ENCODE assay signal across 25 cellular contexts in the genomic region with DNA sequence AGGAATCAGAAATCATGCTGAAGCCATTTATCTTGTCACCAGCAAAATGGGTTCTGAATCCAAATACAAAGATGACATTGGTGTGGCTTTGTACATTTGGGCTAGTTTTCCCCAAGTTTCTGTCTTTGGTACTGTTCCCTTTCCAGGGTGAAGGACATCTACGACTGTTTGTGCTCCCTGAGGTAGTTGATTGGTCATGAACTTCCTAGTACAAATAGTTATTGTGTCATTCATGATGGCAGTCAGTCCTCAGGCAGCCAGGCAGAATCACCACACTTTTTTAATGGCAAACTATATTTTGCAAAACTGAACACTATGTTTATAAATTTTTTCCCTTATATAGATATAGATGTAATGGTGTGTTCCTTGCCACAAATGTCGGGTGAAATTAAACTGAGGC.
"Had no signal": no experiment of that assay in that cellular context is flagged by ENCODE, and none has a peak within 500 bp of the region (broad histone marks: within the 10 kb centered on the region; RNA-seq: fewer than 3 reads in every experiment).

No MANE protein-coding gene starts in this region.

- H3K27me3 ChIP-seq: cardiac muscle cell, Peyer's patch, SJSA1 had no signal

- H3K27ac Mint-ChIP-seq: activated CD8-positive, alpha-beta T cell treated with anti-CD3 and anti-CD28 coated beads, Interleukin-2, amount 10 ng/mL, durations not matched to agents 7 days and 5 days; activated naive CD4-positive, alpha-beta T cell treated with anti-CD3 and anti-CD28 coated beads for 36 hours; activated naive CD8-positive, alpha-beta T cell; activated T-helper 17 cell treated with anti-CD3 and anti-CD28 coated beads, Interleukin-2, amount 50 U/mL, for 72 hours; brain; T-helper 1 cell treated with Interleukin-12 subunit alpha and Interleukin-12 subunit beta and Interleukin-4 antibody, amounts not matched to agents 30 μg/mL and 1 μg/mL, for 36 hours; WTC11 had no signal

- H3K4me1 ChIP-seq: Peyer's patch, SJSA1 had no signal

- DNase-seq: activated CD4-positive, alpha-beta T cell treated with anti-CD3 and anti-CD28 coated beads for 48 hours; activated CD4-positive, alpha-beta T cell treated with anti-CD3 and anti-CD28 coated beads, Interleukin-2, amount 50 U/mL, for 4 hours; activated CD4-positive, CD25-positive, alpha-beta regulatory T cell treated with anti-CD3 and anti-CD28 coated beads, Interleukin-2, amount 50 U/mL, for 72 hours; activated CD8-positive, alpha-beta T cell treated with anti-CD3 and anti-CD28 coated beads, Interleukin-2, amount 10 ng/mL, durations not matched to agents 7 days and 5 days; activated gamma-delta T cell; activated naive CD4-positive, alpha-beta T cell treated with anti-CD3 and anti-CD28 coated beads for 36 hours; activated T-cell treated with anti-CD3 and anti-CD28 coated beads, Interleukin-2, amount 50 U/mL, for 48 hours; amygdala; Kasumi-1; NCI-H1105; NCI-H1436; NCI-H187; NCI-H2081; NCI-H510A treated with DMSO at 0.1 percent for 48 hours; Peyer's patch; Right ventricle myocardium superior had no signal

- H3K4me3 ChIP-seq: cardiac muscle cell, Peyer's patch, SJSA1 had no signal

- H3K9me3 ChIP-seq: Peyer's patch, SJSA1 had no signal

- H3K27ac ChIP-seq: cardiac muscle cell, Peyer's patch, RWPE1, SJSA1 had no signal

- H3K27me3 Mint-ChIP-seq: activated naive CD8-positive, alpha-beta T cell; activated T-helper 17 cell treated with anti-CD3 and anti-CD28 coated beads, Interleukin-2, amount 50 U/mL, for 72 hours; brain had no signal

- H3K9me3 Mint-ChIP-seq: activated naive CD4-positive, alpha-beta T cell treated with anti-CD3 and anti-CD28 coated beads for 36 hours; activated T-helper 17 cell treated with anti-CD3 and anti-CD28 coated beads, Interleukin-2, amount 50 U/mL, for 72 hours; brain; T-helper 1 cell treated with Interleukin-12 subunit alpha and Interleukin-12 subunit beta and Interleukin-4 antibody, amounts not matched to agents 30 μg/mL and 1 μg/mL, for 36 hours; WTC11 had no signal

- H3K4me3 Mint-ChIP-seq: activated CD8-positive, alpha-beta T cell treated with anti-CD3 and anti-CD28 coated beads, Interleukin-2, amount 10 ng/mL, durations not matched to agents 7 days and 5 days; activated naive CD4-positive, alpha-beta T cell treated with anti-CD3 and anti-CD28 coated beads for 36 hours; activated naive CD8-positive, alpha-beta T cell; activated T-helper 17 cell treated with anti-CD3 and anti-CD28 coated beads, Interleukin-2, amount 50 U/mL, for 72 hours; brain; T-helper 1 cell treated with Interleukin-12 subunit alpha and Interleukin-12 subunit beta and Interleukin-4 antibody, amounts not matched to agents 30 μg/mL and 1 μg/mL, for 36 hours; WTC11 had no signal

- H3K4me1 Mint-ChIP-seq: brain, WTC11 had no signal

- FAIRE-seq: astrocyte had no signal

- ATAC-seq: activated CD8-positive, alpha-beta T cell treated with anti-CD3 and anti-CD28 coated beads, Interleukin-2, amount 10 ng/mL, durations not matched to agents 7 days and 5 days; activated T-helper 17 cell treated with anti-CD3 and anti-CD28 coated beads, Interleukin-2, amount 50 U/mL, for 72 hours; WTC11 had no signal
